18 cellular contexts compared by ENCODE assay signal in the genomic region with DNA sequence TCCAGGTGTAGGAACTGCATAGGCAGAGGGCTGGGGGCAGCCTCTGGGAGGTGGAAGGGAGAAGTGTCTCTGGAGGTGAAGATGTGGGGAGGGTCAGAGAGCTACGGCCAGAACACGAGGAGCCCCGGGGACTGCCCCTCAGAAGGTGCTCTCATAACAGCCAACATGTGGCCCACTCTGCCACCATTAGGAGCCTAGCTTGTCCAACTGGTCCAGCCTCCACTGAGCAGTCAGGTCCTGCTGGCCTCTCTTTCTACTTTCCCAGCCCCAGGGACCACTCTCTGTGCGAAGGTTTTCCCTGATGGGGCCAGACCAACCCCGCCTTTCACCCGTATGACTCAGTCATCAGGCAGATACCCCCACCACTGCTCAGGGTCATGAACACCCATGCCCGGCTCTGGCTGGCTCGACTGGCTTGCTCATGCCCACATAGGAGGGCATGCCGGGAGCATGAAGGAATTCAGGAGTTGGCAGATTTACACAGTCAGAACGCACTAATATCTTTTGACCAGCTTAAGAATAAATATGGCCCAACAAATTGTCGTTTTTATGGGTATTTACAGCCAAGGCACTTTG. TPM values are rescaled to one million over a fixed set of nuclear protein-coding genes. Genes with fewer than 3 reads are reported as not detected.
A peak's percentile ranks its signal among the peaks of the same experiment; 100 is the strongest.
DNase-seq lines count a peak whose midpoint lies in the region; ATAC-seq and TF ChIP-seq lines count a peak whose summit lies in the region.
"Had no signal": no experiment of that assay in that cellular context is flagged by ENCODE, and none has a peak within 500 bp of the region (broad histone marks: within the 10 kb centered on the region; RNA-seq: fewer than 3 reads in every experiment).

No MANE protein-coding gene starts in this region.

- intact Hi-C loops in adrenal gland (cut with DNase I) = no loop called here

- H3K36me3 ChIP-seq in adrenal gland (replicated peaks in 1 of 2) = no peaks in the 10 kb centered on the region
- no peaks in the 10 kb centered on the region for H3K36me3 ChIP-seq in neuronal stem cell (replicated peaks in 1 of 2; ENCODE audit: control insufficient read depth in 2 of 2, insufficient read depth in 2 of 2, low read length in 2 of 2)
- H3K36me3 ChIP-seq: BLaER1 had no signal

- no peak overlapping the region for H2AFZ ChIP-seq in neuronal stem cell (ENCODE audit: low read length)

- peak; percentile 19 for ATAC-seq in stimulated activated effector memory CD8-positive, alpha-beta T cell treated with anti-CD3 and anti-CD28 coated beads, Interleukin-12 subunit alpha, Interleukin-12 subunit beta, amount 100 ng/mL, for 72 hours
- ATAC-seq in HG03097 (IDR thresholded peaks at IDR 0.05; ENCODE audit: low FRiP score, unreplicated experiment) (no peak), HG02938 (IDR thresholded peaks at IDR 0.05; ENCODE audit: unreplicated experiment) (no peak)
- ATAC-seq: CD8-positive, alpha-beta T cell; GM23338; HCT116 had no signal

- H3K4me3 ChIP-seq in adrenal gland (no peak overlapping the region), neuronal stem cell (ENCODE audit: low read length in 2 of 2) (no peak overlapping the region)
- H3K4me3 ChIP-seq: BLaER1, GM23338 had no signal

- TF ChIP-seq CTCF in adrenal gland (IDR thresholded peaks at IDR 0.05) = no peak

- peak overlapping the region; percentile 71 for H3K18ac ChIP-seq in neuronal stem cell (ENCODE audit: low read length)

- H2BK12ac ChIP-seq in neuronal stem cell (ENCODE audit: low read length) = no peak overlapping the region

- no peak overlapping the region for H4K91ac ChIP-seq in neuronal stem cell (ENCODE audit: low read depth, low read length, poor library complexity)

- H2AK5ac ChIP-seq in neuronal stem cell (ENCODE audit: low read depth, low read length) = no peak overlapping the region

- H3K4me1 Mint-ChIP-seq in stimulated activated effector memory CD8-positive, alpha-beta T cell treated with anti-CD3 and anti-CD28 coated beads, Interleukin-12 subunit alpha, Interleukin-12 subunit beta, amount 100 ng/mL, for 72 hours = no peaks in the 10 kb centered on the region
- H3K4me1 Mint-ChIP-seq: B cell; CD4-positive, CD25-positive, alpha-beta regulatory T cell; GM23338 had no signal

- no peaks in the 10 kb centered on the region for H3K27me3 ChIP-seq in adrenal gland
- peaks cover 0 to 9% (median 0%) of the 10 kb centered on the region in 3 experiments for H3K27me3 ChIP-seq in neuronal stem cell (ENCODE audit: control insufficient read depth in 3 of 3, insufficient read depth in 3 of 3, low read depth in 1 of 3, low read length in 3 of 3)
- H3K27me3 ChIP-seq: BLaER1 had no signal

- no peaks in the 10 kb centered on the region for H3K9me3 Mint-ChIP-seq in stimulated activated effector memory CD8-positive, alpha-beta T cell treated with anti-CD3 and anti-CD28 coated beads, Interleukin-12 subunit alpha, Interleukin-12 subunit beta, amount 100 ng/mL, for 72 hours
- H3K9me3 Mint-ChIP-seq: CD4-positive, CD25-positive, alpha-beta regulatory T cell; CD8-positive, alpha-beta T cell; H9 had no signal

- no peaks in the 10 kb centered on the region for H3K79me1 ChIP-seq in neuronal stem cell (ENCODE audit: low read depth, low read length)

- no peak overlapping the region for H3K23ac ChIP-seq in neuronal stem cell (ENCODE audit: low read depth, low read length, poor library complexity)

- H3K36me3 Mint-ChIP-seq in stimulated activated effector memory CD8-positive, alpha-beta T cell treated with anti-CD3 and anti-CD28 coated beads, Interleukin-12 subunit alpha, Interleukin-12 subunit beta, amount 100 ng/mL, for 72 hours = no peaks in the 10 kb centered on the region
- H3K36me3 Mint-ChIP-seq: CD4-positive, CD25-positive, alpha-beta regulatory T cell; CD8-positive, alpha-beta T cell had no signal

- TF ChIP-seq POLR2A in adrenal gland (IDR thresholded peaks at IDR 0.05) = no peak

- no peak overlapping the region for H3K4me3 Mint-ChIP-seq in stimulated activated effector memory CD8-positive, alpha-beta T cell treated with anti-CD3 and anti-CD28 coated beads, Interleukin-12 subunit alpha, Interleukin-12 subunit beta, amount 100 ng/mL, for 72 hours
- H3K4me3 Mint-ChIP-seq: B cell; CD4-positive, CD25-positive, alpha-beta regulatory T cell; CD8-positive, alpha-beta T cell; GM23338; H9 had no signal

- no peak overlapping the region for H3K4ac ChIP-seq in neuronal stem cell (ENCODE audit: low read length)

- no peak overlapping the region for H4K8ac ChIP-seq in neuronal stem cell (ENCODE audit: low read depth, low read length)

- WGBS in adrenal gland, 4 donors = 40 to 55% (median 46%) methylated on average over 7 to 11 of the region's 11 CpGs
- WGBS in neuronal stem cell (ENCODE audit: extremely low coverage in 2 of 2, insufficient read length in 2 of 2, insufficient replicate concordance in 1 of 2), 2 donors = no CpG with 5 or more reads among the region's 11 CpGs

- no peak overlapping the region for H3K14ac ChIP-seq in neuronal stem cell (ENCODE audit: low read length)

- no peak overlapping the region for H2BK5ac ChIP-seq in neuronal stem cell (ENCODE audit: low read length)

- no peak overlapping the region for H3K27ac Mint-ChIP-seq in stimulated activated effector memory CD8-positive, alpha-beta T cell treated with anti-CD3 and anti-CD28 coated beads, Interleukin-12 subunit alpha, Interleukin-12 subunit beta, amount 100 ng/mL, for 72 hours
- H3K27ac Mint-ChIP-seq: B cell; CD4-positive, CD25-positive, alpha-beta regulatory T cell; CD8-positive, alpha-beta T cell; GM23338; H9 had no signal

- H3K9me3 ChIP-seq in adrenal gland (replicated peaks in 1 of 3) (no peaks in the 10 kb centered on the region), neuronal stem cell (replicated peaks in 1 of 2; ENCODE audit: control insufficient read depth in 2 of 2, insufficient read depth in 1 of 2, low read depth in 1 of 2, low read length in 2 of 2) (no peaks in the 10 kb centered on the region)
- H3K9me3 ChIP-seq: BLaER1, Caco-2 had no signal

- DNase-seq in Daoy (ENCODE audit: low read depth) = peak; percentile 43
- DNase-seq in adrenal gland = peak; percentile 65 to 81 (median 76)
- DNase-seq in neuronal stem cell (ENCODE audit: low spot score) = no peak
- no peak for DNase-seq in stimulated activated effector memory CD8-positive, alpha-beta T cell treated with anti-CD3 and anti-CD28 coated beads, Interleukin-12 subunit alpha, Interleukin-12 subunit beta, amount 100 ng/mL, for 72 hours (ENCODE audit: low spot score in 2 of 2)
- DNase-seq in germinal center (ENCODE audit: low spot score) = no peak
- DNase-seq: Caco-2; CD4-positive, CD25-positive, alpha-beta regulatory T cell; CD8-positive, alpha-beta T cell; DMS153; GF-D8; H9 had no signal

- no peak overlapping the region for H3K9ac ChIP-seq in neuronal stem cell (ENCODE audit: low read depth, low read length, poor library complexity)
- H3K9ac ChIP-seq: BLaER1 had no signal

- H3K4me1 ChIP-seq in adrenal gland (replicated peaks in 1 of 2) = peaks cover 0 to 8% of the 10 kb centered on the region in 2 donors
- no peaks in the 10 kb centered on the region for H3K4me1 ChIP-seq in neuronal stem cell (ENCODE audit: control insufficient read depth in 2 of 2, insufficient read depth in 1 of 2, low read depth in 1 of 2, low read length in 2 of 2)
- H3K4me1 ChIP-seq: Caco-2 had no signal

- H3K4me2 ChIP-seq in neuronal stem cell (ENCODE audit: insufficient read depth, low read length, poor library complexity, severe bottlenecking) = no peak overlapping the region
- H3K4me2 ChIP-seq: BLaER1, GM23338 had no signal

- H2BK120ac ChIP-seq in neuronal stem cell (ENCODE audit: low read depth, low read length) = no peak overlapping the region

- H2BK15ac ChIP-seq in neuronal stem cell (ENCODE audit: low read length) = no peak overlapping the region

- H3K27ac ChIP-seq in adrenal gland = no peak overlapping the region
- no peak overlapping the region for H3K27ac ChIP-seq in neuronal stem cell (replicated peaks; ENCODE audit: low read length)
- H3K27ac ChIP-seq: BLaER1, C4-2B had no signal

RNA-seq across cellular contexts. Expression of a gene that starts 37.5 kb away (rescaled TPM):
- 47.8 and 51.1 TPM in 2 replicates for total RNA-seq in Daoy (2014; rRNA removed; shearing (Covaris generic))
- 10 to 100 TPM; 39.2 to 68.5 (median 48.4) TPM for total RNA-seq in adrenal gland
- 10 to 100 TPM; 20.0 to 25.3 (median 25.0) TPM for polyA plus RNA-seq in adrenal gland
- polyA plus RNA-seq in neuronal stem cell (2013, experiment 1 of 2) = 20.8 TPM
- 20.7 TPM for polyA plus RNA-seq in neuronal stem cell (2013, experiment 2 of 2)

RNA-seq across cellular contexts. Expression of a gene that starts 59.3 kb away (rescaled TPM):
- 16.4 and 24.6 TPM in 2 replicates for total RNA-seq in Daoy (2014; rRNA removed; shearing (Covaris generic))
- total RNA-seq in adrenal gland = 1 to 10 TPM; 3.0 to 10.0 (median 7.0) TPM
- 10 to 100 TPM in 1 of 3 donors, 1 to 10 TPM in 2; 8.5 to 10.8 (median 9.5) TPM for polyA plus RNA-seq in adrenal gland
- polyA plus RNA-seq in neuronal stem cell (2013, experiment 1 of 2) = 15.7 TPM
- 15.8 TPM for polyA plus RNA-seq in neuronal stem cell (2013, experiment 2 of 2)

Comparison
In these comparisons a context has a peak if more than half of its experiments do, and no peak if none do; other contexts are left out.
1. DNase-seq: peak in Daoy (single experiment) and adrenal gland (7 of 7); none in neuronal stem cell (single experiment), stimulated activated effector memory CD8-positive, alpha-beta T cell treated with anti-CD3 and anti-CD28 coated beads, Interleukin-12 subunit alpha, Interleukin-12 subunit beta, amount 100 ng/mL, for 72 hours (0 of 2) and germinal center (single experiment).